In genomic region chrX:39688576-39689373, GRCh38 we compare ENCODE assay signal across 7 cellular contexts.
DNase-seq lines count a peak whose midpoint lies in the region; ATAC-seq and TF ChIP-seq lines count a peak whose summit lies in the region.

No MANE protein-coding gene starts in this region.

- H3K4me2 ChIP-seq in parathyroid adenoma (ENCODE audit: low read length): peak overlapping the region; percentile 61

- H3K4me1 Mint-ChIP-seq in activated naive CD8-positive, alpha-beta T cell treated with anti-CD3 and anti-CD28 coated beads, Interleukin-2, amount 10 ng/mL, durations not matched to agents 7 days and 5 days: peaks cover 2% of the 10 kb centered on the region

- POLR2A ChIA-PET in activated naive CD8-positive, alpha-beta T cell treated with anti-CD3 and anti-CD28 coated beads, Interleukin-2, amount 10 ng/mL, durations not matched to agents 7 days and 5 days (lab: Charles Lee): no interaction called here

- H3K4me3 ChIP-seq in cardiac muscle cell (peak overlapping the region; percentile 56), parathyroid adenoma (ENCODE audit: low read depth, low read length) (peak overlapping the region; percentile 34)

- peak; percentile 33 for ATAC-seq in activated naive CD8-positive, alpha-beta T cell treated with anti-CD3 and anti-CD28 coated beads, Interleukin-2, amount 10 ng/mL, durations not matched to agents 7 days and 5 days (ENCODE audit: low read depth)
- ATAC-seq in GM21717 (IDR thresholded peaks at IDR 0.05; ENCODE audit: unreplicated experiment): no peak

- peaks cover 37% of the 10 kb centered on the region for H3K27me3 Mint-ChIP-seq in activated naive CD8-positive, alpha-beta T cell treated with anti-CD3 and anti-CD28 coated beads, Interleukin-2, amount 10 ng/mL, durations not matched to agents 7 days and 5 days

- H3K9ac ChIP-seq in parathyroid adenoma: no peak overlapping the region

- TF ChIP-seq CTCF in GM20000 (IDR thresholded peaks at IDR 0.05; ENCODE audit: extremely low read depth, missing control alignments) (no peak), cardiac muscle cell (IDR thresholded peaks at IDR 0.05; ENCODE audit: low read depth, low read length) (no peak), parathyroid adenoma (IDR thresholded peaks at IDR 0.05) (no peak)

- H3K4me1 ChIP-seq in cardiac muscle cell (ENCODE audit: low read depth): peaks cover 15% of the 10 kb centered on the region
- H3K4me1 ChIP-seq in parathyroid adenoma: no peaks in the 10 kb centered on the region

- H3K9me3 ChIP-seq in cardiac muscle cell (ENCODE audit: low read depth) (no peaks in the 10 kb centered on the region), parathyroid adenoma (ENCODE audit: control insufficient read depth, low read length) (no peaks in the 10 kb centered on the region)

- H3K79me2 ChIP-seq in parathyroid adenoma: no peaks in the 10 kb centered on the region

- peak overlapping the region; percentile 29 for H2AFZ ChIP-seq in parathyroid adenoma

- H3K27ac ChIP-seq in cardiac muscle cell: peak overlapping the region; percentile 71
- H3K27ac ChIP-seq in parathyroid adenoma: no peak overlapping the region

- no peaks in the 10 kb centered on the region for H3K27me3 ChIP-seq in cardiac muscle cell
- H3K27me3 ChIP-seq in parathyroid adenoma (ENCODE audit: control insufficient read depth, insufficient read depth, low read length): no peaks in the 10 kb centered on the region

- no peaks in the 10 kb centered on the region for H3K9me3 Mint-ChIP-seq in activated naive CD8-positive, alpha-beta T cell treated with anti-CD3 and anti-CD28 coated beads, Interleukin-2, amount 10 ng/mL, durations not matched to agents 7 days and 5 days

- no peak overlapping the region for H3K27ac Mint-ChIP-seq in activated naive CD8-positive, alpha-beta T cell treated with anti-CD3 and anti-CD28 coated beads, Interleukin-2, amount 10 ng/mL, durations not matched to agents 7 days and 5 days

- H3K36me3 Mint-ChIP-seq in activated naive CD8-positive, alpha-beta T cell treated with anti-CD3 and anti-CD28 coated beads, Interleukin-2, amount 10 ng/mL, durations not matched to agents 7 days and 5 days: no peaks in the 10 kb centered on the region

- no peaks in the 10 kb centered on the region for H3K36me3 ChIP-seq in cardiac muscle cell
- no peaks in the 10 kb centered on the region for H3K36me3 ChIP-seq in parathyroid adenoma (ENCODE audit: control insufficient read depth, insufficient read depth, low read length)

- DNase-seq in GM20000 (ENCODE audit: low spot score) (peak; percentile 30), NCI-H2196 (lab: John Stamatoyannopoulos, UW; ENCODE audit: unreplicated experiment) (peak; percentile 70), cardiac muscle cell (ENCODE audit: low read depth in 1 of 2, low spot score in 1 of 2) (peak; percentile 75 to 93), SKM-1 (lab: John Stamatoyannopoulos, UW; ENCODE audit: unreplicated experiment) (no peak)
- DNase-seq in activated naive CD8-positive, alpha-beta T cell treated with anti-CD3 and anti-CD28 coated beads, Interleukin-2, amount 10 ng/mL, durations not matched to agents 7 days and 5 days: peak; percentile 39

- no peak overlapping the region for H3K4me3 Mint-ChIP-seq in activated naive CD8-positive, alpha-beta T cell treated with anti-CD3 and anti-CD28 coated beads, Interleukin-2, amount 10 ng/mL, durations not matched to agents 7 days and 5 days
